ENCODE assay signal across 8 cellular contexts in genomic region chr2:61016392-61017002, GRCh38. TPM values are rescaled to one million over a fixed set of nuclear protein-coding genes. Genes with fewer than 3 reads are reported as not detected.
DNase-seq lines count a peak whose midpoint lies in the region; ATAC-seq, FAIRE-seq and TF ChIP-seq lines count a peak whose summit lies in the region.

No MANE protein-coding gene starts in this region.

- no peak for FAIRE-seq in GM12892 (lab: Jason Lieb, UNC)
- FAIRE-seq in pancreas (lab: Jason Lieb, UNC): no peak

- H3K4me3 ChIP-seq in GM23338: peak overlapping the region; percentile 57
- H3K4me3 ChIP-seq in SJSA1: peak overlapping the region; percentile 74
- H3K4me3 ChIP-seq in pancreas: peak overlapping the region; percentile 62 to 77 (median 69)

- H3K9me3 Mint-ChIP-seq in GM23338: no peaks in the 10 kb centered on the region

- H3K36me3 Mint-ChIP-seq in GM23338 (ENCODE audit: low read depth): peaks cover 7% of the 10 kb centered on the region; the same call in 2 of the 3 replicates

- H3K4me1 ChIP-seq in GM23338 (ENCODE audit: insufficient read depth) (peaks cover 14% of the 10 kb centered on the region), SJSA1 (replicated peaks) (peaks cover 5% of the 10 kb centered on the region; the same call in 1 of the 2 replicates), pancreas (peaks cover 0 to 40% (median 33%) of the 10 kb centered on the region in 3 donors)

- no peak for TF ChIP-seq POLR2A in GM12892 (IDR thresholded peaks at IDR 0.05; ENCODE audit: low read depth, low read length)

- DNase-seq in GM12892 (ENCODE audit: insufficient read length) (peak; percentile 11), GM23338 (ENCODE audit: low spot score) (peak; percentile 32), SJSA1 (ENCODE audit: low read depth in 1 of 2, low spot score in 2 of 2) (peak in 1 of 2 experiments; percentile 4), epithelial cell of prostate (ENCODE audit: low read depth, low spot score) (no peak), pancreas (peak in 1 of 6 donors; percentile 30), NCI-H187 (lab: John Stamatoyannopoulos, UW) (no peak), nucleus accumbens (lab: John Stamatoyannopoulos, UW) (no peak), HUDEP-2 (lab: John Stamatoyannopoulos, UW; ENCODE audit: unreplicated experiment in 76 of 76) (no peak)

- peaks cover 33% of the 10 kb centered on the region for H3K79me2 ChIP-seq in GM23338 (replicated peaks; ENCODE audit: insufficient read depth)

- 0% methylated on average over 16 of the region's 16 CpGs for WGBS in pancreas, 2 donors

- H3F3A ChIP-seq in GM23338 (replicated peaks; ENCODE audit: low read depth): no peaks in the 10 kb centered on the region

- ATAC-seq in GM23338 (no peak), pancreas (peak in 3 of 4 donors; percentile 1 to 6 (median 2))

- H3K27me3 ChIP-seq in GM23338 (ENCODE audit: insufficient read depth) (no peaks in the 10 kb centered on the region), SJSA1 (replicated peaks) (no peaks in the 10 kb centered on the region), pancreas (no peaks in the 10 kb centered on the region)

- intact Hi-C loops in pancreas (cut with DNase I): no loop called here

- no peaks in the 10 kb centered on the region for H3K36me3 ChIP-seq in GM23338 (ENCODE audit: insufficient read depth)
- H3K36me3 ChIP-seq in SJSA1: peaks cover 12% of the 10 kb centered on the region
- H3K36me3 ChIP-seq in pancreas: no peaks in the 10 kb centered on the region

- H3K27ac Mint-ChIP-seq in GM23338: peak overlapping the region; percentile 100

- no peaks in the 10 kb centered on the region for H3K9me2 ChIP-seq in GM23338 (ENCODE audit: insufficient read depth)

- H2AFZ ChIP-seq in GM23338: peak overlapping the region; percentile 49

- peaks cover 4% of the 10 kb centered on the region for H3K27me3 Mint-ChIP-seq in GM23338 (ENCODE audit: insufficient read depth, low read depth, poor library complexity)

- no peaks in the 10 kb centered on the region for H4K20me1 ChIP-seq in GM23338 (replicated peaks; ENCODE audit: insufficient read depth)

- peak overlapping the region; percentile 85 for H3K4me2 ChIP-seq in GM23338

- H3K4me3 Mint-ChIP-seq in GM23338: peak overlapping the region; percentile 98

- no peaks in the 10 kb centered on the region for H3K9me3 ChIP-seq in SJSA1 (replicated peaks)
- H3K9me3 ChIP-seq in pancreas: no peaks in the 10 kb centered on the region

- no peak for TF ChIP-seq CTCF in GM23338 (conservative IDR thresholded peaks at IDR 0.05; ENCODE audit: low read depth in 2 of 2)
- TF ChIP-seq CTCF in pancreas (IDR thresholded peaks at IDR 0.05): no peak

- H3K27ac ChIP-seq in GM23338 (ENCODE audit: low read depth) (peak overlapping the region; percentile 98), SJSA1 (no peak overlapping the region), epithelial cell of prostate (peak overlapping the region; percentile 97), pancreas (peak overlapping the region; percentile 75 to 91 (median 86))

- peaks cover 14% of the 10 kb centered on the region for H3K4me1 Mint-ChIP-seq in GM23338

TF ChIP-seq in GM23338, 12 proteins besides CTCF, POLR2A, EP300 and RAD21:
- TF ChIP-seq EZH2phosphoT487 (IDR thresholded peaks at IDR 0.05; ENCODE audit: unreplicated experiment): no peak
- no peak for TF ChIP-seq JUNB (IDR thresholded peaks at IDR 0.05; ENCODE audit: unreplicated experiment)
- no peak for TF ChIP-seq REST (IDR thresholded peaks at IDR 0.05; ENCODE audit: unreplicated experiment)
- TF ChIP-seq NANOG (IDR thresholded peaks at IDR 0.05; ENCODE audit: borderline replicate concordance): no peak
- TF ChIP-seq CREB1 (CRISPR knock-in tag; IDR thresholded peaks at IDR 0.05; ENCODE audit: low read depth): no peak
- no peak for TF ChIP-seq STAT1 (IDR thresholded peaks at IDR 0.05; ENCODE audit: unreplicated experiment)
- TF ChIP-seq EZH2 (IDR thresholded peaks at IDR 0.05; ENCODE audit: low read depth, unreplicated experiment): no peak
- no peak for TF ChIP-seq ETS1 (IDR thresholded peaks at IDR 0.05)

RNA-seq across cellular contexts. Expression of gene PEX13, which starts 1.0 kb away (rescaled TPM):
- polyA plus RNA-seq in GM12892 (2012; ENCODE audit: missing spikeins): 9.5 TPM
- 29.2 and 35.1 TPM in 2 replicates for total RNA-seq in GM23338 (2014; rRNA removed; shearing (Covaris generic))
- polyA plus RNA-seq in GM23338 (2016; fragmentation: Nextera tagmentation; extraction: Ambion mirVana): 15.8 and 16.9 TPM in 2 replicates
- 22.7 and 34.4 TPM in 2 replicates for total RNA-seq in SJSA1 (2014; rRNA removed; shearing (Covaris generic))
- 10 to 100 TPM in 2 of 6 donors, 1 to 10 TPM in 4; 8.4 to 16.8 (median 9.2) TPM for total RNA-seq in pancreas
- 1 to 10 TPM; 4.3 to 6.5 TPM for polyA plus RNA-seq in pancreas

RNA-seq across cellular contexts. Expression of gene PUS10, which starts 1.6 kb away (rescaled TPM):
- 9.2 TPM for polyA plus RNA-seq in GM12892 (2012; ENCODE audit: missing spikeins)
- total RNA-seq in GM23338 (2014; rRNA removed; shearing (Covaris generic)): 2.5 and 3.5 TPM in 2 replicates
- 1.7 and 2.2 TPM in 2 replicates for polyA plus RNA-seq in GM23338 (2016; fragmentation: Nextera tagmentation; extraction: Ambion mirVana)
- total RNA-seq in SJSA1 (2014; rRNA removed; shearing (Covaris generic)): 6.4 and 10.4 TPM in 2 replicates
- 1 to 10 TPM; 2.7 to 6.0 (median 3.2) TPM for total RNA-seq in pancreas
- polyA plus RNA-seq in pancreas: 1 to 10 TPM; 1.6 to 1.9 TPM

RNA-seq across cellular contexts. Expression of gene SANBR, which starts 49.2 kb away (rescaled TPM):
- polyA plus RNA-seq in GM12892 (2012; ENCODE audit: missing spikeins): 7.6 TPM
- total RNA-seq in GM23338 (2014; rRNA removed; shearing (Covaris generic)): 10.8 TPM in 2 replicates
- polyA plus RNA-seq in GM23338 (2016; fragmentation: Nextera tagmentation; extraction: Ambion mirVana) (5.0 and 8.4 TPM in 2 replicates), pancreas (1 to 10 TPM; 2.6 to 2.7 TPM)
- 11.4 and 13.6 TPM in 2 replicates for total RNA-seq in SJSA1 (2014; rRNA removed; shearing (Covaris generic))
- 1 to 10 TPM; 1.7 to 5.1 (median 3.4) TPM for total RNA-seq in pancreas

Comparison
In these comparisons a context has a peak if more than half of its experiments do, and no peak if none do; other contexts are left out.
1. DNase-seq: peak in GM12892 (single experiment) and GM23338 (single experiment); none in epithelial cell of prostate (single experiment), NCI-H187 (0 of 2), nucleus accumbens (0 of 56) and HUDEP-2 (0 of 76).
2. Peak in every context shown above with its lines, with median percentiles within 50 percentile points of each other: H3K4me3 ChIP-seq.